In the genomic region with DNA sequence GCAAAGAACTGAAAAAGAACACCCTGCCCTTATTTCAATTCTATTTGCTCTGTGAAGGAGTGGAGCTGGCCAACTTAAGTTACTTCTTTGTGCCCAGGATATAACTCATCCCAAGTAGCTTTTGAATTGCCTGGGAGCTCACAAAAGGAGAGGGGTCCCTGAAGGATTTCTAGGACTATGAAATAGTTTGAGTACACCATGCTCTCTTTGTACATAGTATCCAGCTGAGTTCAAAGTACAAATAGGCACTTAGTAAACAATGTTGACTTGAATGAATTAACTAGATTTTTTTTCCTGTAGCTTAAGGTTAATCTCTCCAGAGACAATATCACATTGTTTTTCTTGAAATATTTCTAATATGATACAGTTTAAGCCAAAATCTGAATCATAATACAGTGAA, we compare ENCODE assay signal across 1 cellular context.
TF ChIP-seq lines count a peak whose summit lies in the region.

No MANE protein-coding gene starts in this region.

TF ChIP-seq in SK-N-SH treated with all-trans-retinoic acid at 6 μM for 48 hours, 23 proteins besides CTCF, POLR2A, EP300 and RAD21 (continued from another document):
- TF ChIP-seq TSHZ2 (CRISPR knock-in tag; IDR thresholded peaks at IDR 0.05) (no peak), GLIS3 (CRISPR knock-in tag; IDR thresholded peaks at IDR 0.05) (no peak), CREB5 (CRISPR knock-in tag; IDR thresholded peaks at IDR 0.05; ENCODE audit: low read depth) (no peak), SNAI2 (CRISPR knock-in tag; IDR thresholded peaks at IDR 0.05) (no peak), ZNF8 (CRISPR knock-in tag; IDR thresholded peaks at IDR 0.05) (no peak)
TF ChIP-seq in SK-N-SH treated with all-trans-retinoic acid at 6 μM for 48 hours: peak in this region for 0.
